In the genomic region with DNA sequence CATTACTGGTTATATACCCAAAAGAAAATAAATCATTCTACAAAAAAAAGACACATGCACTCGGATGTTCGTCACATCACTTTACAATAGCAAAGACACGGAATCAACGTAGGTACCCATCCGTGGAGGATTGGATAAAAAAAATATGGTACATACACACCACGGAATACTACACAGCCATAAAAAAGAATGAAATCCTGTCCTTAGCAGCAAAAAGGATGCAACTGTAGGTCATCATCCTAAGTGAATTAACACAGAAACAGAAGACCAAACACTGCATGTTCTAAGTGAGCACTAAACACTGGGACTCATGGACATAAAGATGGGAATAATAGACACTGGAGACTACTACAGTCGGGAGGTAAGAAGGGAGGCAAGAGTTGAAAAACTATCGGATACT, we compare ENCODE assay signal across 34 cellular contexts.
"Had no signal": no experiment of that assay in that cellular context is flagged by ENCODE, and none has a peak within 500 bp of the region (broad histone marks: within the 10 kb centered on the region; RNA-seq: fewer than 3 reads in every experiment).

No MANE protein-coding gene starts in this region.

- H3K4me1 ChIP-seq: adrenal gland, ascending aorta, body of pancreas, breast epithelium had no signal

- DNase-seq: activated effector memory CD4-positive, alpha-beta T cell treated with anti-CD3 and anti-CD28 coated beads, Interleukin-2, amount 50 U/mL, for 16 hours; activated effector memory CD4-positive, alpha-beta T cell treated with Interleukin-2 at 50 U/mL for 16 hours; activated gamma-delta T cell; activated gamma-delta T cell treated with Interleukin-2 at 50 U/mL for 16 hours; activated naive CD4-positive, alpha-beta T cell; activated naive CD4-positive, alpha-beta T cell treated with anti-CD3 and anti-CD28 coated beads for 36 hours; activated naive CD4-positive, alpha-beta T cell treated with anti-CD3 and anti-CD28 coated beads, Interleukin-2, amount 10 ng/mL, durations not matched to agents 7 days and 5 days; activated naive CD4-positive, alpha-beta T cell treated with anti-CD3 and anti-CD28 coated beads, Interleukin-2, amount 50 U/mL, for 16 hours; activated naive CD4-positive, alpha-beta T cell treated with Interleukin-2 at 50 U/mL for 16 hours; activated naive CD8-positive, alpha-beta T cell treated with anti-CD3 and anti-CD28 coated beads for 36 hours; activated naive CD8-positive, alpha-beta T cell treated with anti-CD3 and anti-CD28 coated beads, Interleukin-2, amount 10 ng/mL, durations not matched to agents 7 days and 5 days; activated naive CD8-positive, alpha-beta T cell treated with anti-CD3 and anti-CD28 coated beads, Interleukin-2, amount 50 U/mL, for 24 hours; activated T-cell treated with anti-CD3 and anti-CD28 coated beads, Interleukin-2, amount 50 U/mL, for 1 hour; activated T-cell treated with anti-CD3 and anti-CD28 coated beads, Interleukin-2, amount 50 U/mL, for 24 hours; activated T-cell treated with anti-CD3 and anti-CD28 coated beads, Interleukin-2, amount 50 U/mL, for 4 hours; activated T-cell treated with anti-CD3 and anti-CD28 coated beads, Interleukin-2, amount 50 U/mL, for 48 hours; activated T-cell treated with anti-CD3 and anti-CD28 coated beads, Interleukin-2, amount 50 U/mL, for 72 hours; adrenal gland; amniotic stem cell; amygdala; anterior cingulate cortex; aorta; body of pancreas; brain microvascular endothelial cell; caudate nucleus; central memory CD4-positive, alpha-beta T cell; cerebellar nuclear complex had no signal

- FAIRE-seq: astrocyte, bronchial epithelial cell had no signal

- H3K27me3 ChIP-seq: adrenal gland, ascending aorta, body of pancreas, brain microvascular endothelial cell, breast epithelium, cardiac muscle cell had no signal

- H3K27ac ChIP-seq: adrenal gland, ascending aorta, body of pancreas, brain microvascular endothelial cell, breast epithelium, cardiac muscle cell had no signal

- ATAC-seq: activated naive CD4-positive, alpha-beta T cell treated with anti-CD3 and anti-CD28 coated beads, Interleukin-2, amount 50 U/mL, for 72 hours; activated naive CD8-positive, alpha-beta T cell treated with anti-CD3 and anti-CD28 coated beads, Interleukin-2, amount 50 U/mL, for 24 hours; activated T-cell treated with anti-CD3 and anti-CD28 coated beads, Interleukin-2, amount 50 U/mL, for 4 hours; activated T-cell treated with anti-CD3 and anti-CD28 coated beads, Interleukin-2, amount 50 U/mL, for 72 hours; activated T-helper 17 cell treated with anti-CD3 and anti-CD28 coated beads, Interleukin-2, amount 50 U/mL, for 72 hours; body of pancreas had no signal

- H3K36me3 ChIP-seq: adrenal gland, ascending aorta, brain microvascular endothelial cell, breast epithelium, cardiac muscle cell had no signal

- H3K9me3 ChIP-seq: adrenal gland, ascending aorta had no signal

- H3K4me3 ChIP-seq: adrenal gland, ascending aorta, body of pancreas, breast epithelium, cardiac muscle cell had no signal
